ENCODE assay signal across 29 cellular contexts in genomic region chr9:108012405-108012804, GRCh38.
"Had no signal": no experiment of that assay in that cellular context is flagged by ENCODE, and none has a peak within 500 bp of the region (broad histone marks: within the 10 kb centered on the region; RNA-seq: fewer than 3 reads in every experiment).

No MANE protein-coding gene starts in this region.

- H3K27me3 ChIP-seq: adrenal gland, body of pancreas, breast epithelium had no signal

- FAIRE-seq: astrocyte, TTC549 had no signal

- H3K27me3 Mint-ChIP-seq: activated CD4-positive, alpha-beta T cell treated with anti-CD3 and anti-CD28 coated beads for 36 hours; activated CD4-positive, alpha-beta T cell treated with anti-CD3 and anti-CD28 coated beads, Interleukin-2, amount 10 ng/mL, durations not matched to agents 7 days and 5 days; activated T-cell treated with anti-CD3 and anti-CD28 coated beads, Interleukin-2, amount 50 U/mL, for 24 hours had no signal

- DNase-seq: activated CD4-positive, alpha-beta T cell treated with anti-CD3 and anti-CD28 coated beads for 36 hours; activated CD4-positive, alpha-beta T cell treated with anti-CD3 and anti-CD28 coated beads, Interleukin-2, amount 10 ng/mL, durations not matched to agents 7 days and 5 days; activated CD4-positive, alpha-beta T cell treated with anti-CD3 and anti-CD28 coated beads, Interleukin-2, amount 50 U/mL, for 48 hours; activated CD8-positive, alpha-beta T cell treated with anti-CD3 and anti-CD28 coated beads, Interleukin-2, amount 10 ng/mL, durations not matched to agents 7 days and 5 days; activated gamma-delta T cell; activated naive CD4-positive, alpha-beta T cell treated with Interleukin-2 at 50 U/mL for 16 hours; activated T-cell treated with anti-CD3 and anti-CD28 coated beads, Interleukin-2, amount 50 U/mL, for 24 hours; adrenal gland; body of pancreas; Karpas-422; KBM-7; NCI-H1048; NCI-H1436 treated with DMSO at 0.1 percent for 48 hours; NCI-H1694 treated with DMSO at 0.1 percent for 48 hours; NCI-H2029; NCI-H2171; NCI-H510A; NCI-H526; NCI-H748 treated with DMSO at 0.1 percent for 48 hours; OCI-M1; Right ventricle myocardium superior had no signal

- H3K27ac Mint-ChIP-seq: activated CD4-positive, alpha-beta T cell treated with anti-CD3 and anti-CD28 coated beads for 36 hours; activated CD4-positive, alpha-beta T cell treated with anti-CD3 and anti-CD28 coated beads, Interleukin-2, amount 10 ng/mL, durations not matched to agents 7 days and 5 days; activated CD8-positive, alpha-beta T cell treated with anti-CD3 and anti-CD28 coated beads, Interleukin-2, amount 10 ng/mL, durations not matched to agents 7 days and 5 days; activated T-cell treated with anti-CD3 and anti-CD28 coated beads, Interleukin-2, amount 50 U/mL, for 24 hours; activated T-helper 2 cell treated with anti-CD3 and anti-CD28 coated beads, Interferon-gamma antibody, Interleukin-2, Interleukin-4, amounts not matched to agents 10 μg/mL and 5 μg/mL and 100 μg/mL, durations not matched to agents 14 hours and 24 hours and 36 hours; T-helper 1 cell treated with Interleukin-12 subunit alpha and Interleukin-12 subunit beta and Interleukin-4 antibody, amounts not matched to agents 30 μg/mL and 1 μg/mL, for 36 hours; T-helper 2 cell treated with Interferon-gamma antibody and Interleukin-4, amounts not matched to agents 5 μg/mL and 100 μg/mL, for 36 hours had no signal

- H3K27ac ChIP-seq: adrenal gland, body of pancreas, breast epithelium had no signal

- H3K4me3 Mint-ChIP-seq: activated CD4-positive, alpha-beta T cell treated with anti-CD3 and anti-CD28 coated beads for 36 hours; activated CD4-positive, alpha-beta T cell treated with anti-CD3 and anti-CD28 coated beads, Interleukin-2, amount 10 ng/mL, durations not matched to agents 7 days and 5 days; activated CD8-positive, alpha-beta T cell treated with anti-CD3 and anti-CD28 coated beads, Interleukin-2, amount 10 ng/mL, durations not matched to agents 7 days and 5 days; activated T-cell treated with anti-CD3 and anti-CD28 coated beads, Interleukin-2, amount 50 U/mL, for 24 hours; T-helper 1 cell treated with Interleukin-12 subunit alpha and Interleukin-12 subunit beta and Interleukin-4 antibody, amounts not matched to agents 30 μg/mL and 1 μg/mL, for 36 hours; T-helper 2 cell treated with Interferon-gamma antibody and Interleukin-4, amounts not matched to agents 5 μg/mL and 100 μg/mL, for 36 hours had no signal

- H3K36me3 ChIP-seq: adrenal gland, breast epithelium had no signal

- H3K9me3 ChIP-seq: adrenal gland, body of pancreas, breast epithelium had no signal

- H3K4me1 Mint-ChIP-seq: activated CD4-positive, alpha-beta T cell treated with anti-CD3 and anti-CD28 coated beads for 36 hours; activated CD4-positive, alpha-beta T cell treated with anti-CD3 and anti-CD28 coated beads, Interleukin-2, amount 10 ng/mL, durations not matched to agents 7 days and 5 days had no signal

- H3K4me3 ChIP-seq: adrenal gland, body of pancreas, breast epithelium had no signal

- ATAC-seq: activated CD4-positive, alpha-beta T cell treated with anti-CD3 and anti-CD28 coated beads for 36 hours; activated CD4-positive, CD25-positive, alpha-beta regulatory T cell treated with anti-CD3 and anti-CD28 coated beads, Interleukin-2, amount 50 U/mL, for 24 hours; activated CD8-positive, alpha-beta T cell treated with anti-CD3 and anti-CD28 coated beads, Interleukin-2, amount 10 ng/mL, durations not matched to agents 7 days and 5 days; activated naive CD4-positive, alpha-beta T cell treated with anti-CD3 and anti-CD28 coated beads, Interleukin-2, amount 50 U/mL, for 72 hours; body of pancreas had no signal

- H3K4me1 ChIP-seq: adrenal gland, body of pancreas, breast epithelium had no signal
